8 cellular contexts compared by ENCODE assay signal in genomic region chr11:64305075-64305690, GRCh38.
DNase-seq lines count a peak whose midpoint lies in the region; ATAC-seq and TF ChIP-seq lines count a peak whose summit lies in the region.

Gene ESRRA (plus strand): TSS chr11:64305524. CDS start chr11:64307180, 1,656 bp downstream.

- H3K4me3 ChIP-seq in BLaER1 (peak within 1 kb of the TSS; percentile 86), choroid plexus epithelial cell (ENCODE audit: low read depth, low read length) (peak within 1 kb of the TSS; percentile 74)

- no peak for TF ChIP-seq CTCF in choroid plexus epithelial cell (conservative IDR thresholded peaks at IDR 0.05; ENCODE audit: low read depth, low read length)

- peaks cover 14% of the 10 kb centered on the region for H3K36me3 ChIP-seq in BLaER1

- ATAC-seq in GM19328 (IDR thresholded peaks at IDR 0.05; ENCODE audit: unreplicated experiment): peak; percentile 59
- ATAC-seq in HG03469 (IDR thresholded peaks at IDR 0.05; ENCODE audit: unreplicated experiment): peak; percentile 44

- peaks cover 19% of the 10 kb centered on the region for H3K27me3 ChIP-seq in BLaER1

- DNase-seq in NCI-H526 (lab: John Stamatoyannopoulos, UW) (peak; percentile 98 to 100), choroid plexus epithelial cell (ENCODE audit: low read depth) (peak; percentile 98), kidney tubule cell (ENCODE audit: low spot score) (peak; percentile 98)
- peak; percentile 100 for DNase-seq in activated CD4-positive, alpha-beta T cell treated with anti-CD3 and anti-CD28 coated beads for 4 hours
- peak; percentile 99 for DNase-seq in stimulated activated CD4-positive, alpha-beta T cell treated with anti-CD3 and anti-CD28 coated beads, Interleukin-1b, Interleukin-23, amount 100 ng/mL, for 1 hour (ENCODE audit: low read depth in 2 of 2)

- H3K27ac ChIP-seq in BLaER1: peak within 1 kb of the TSS; percentile 87

- peak within 1 kb of the TSS; percentile 99 for H3K4me2 ChIP-seq in BLaER1

- H4K20me1 ChIP-seq in BLaER1: peaks cover 28% of the 10 kb centered on the region

- peak within 1 kb of the TSS; percentile 88 for H3K9ac ChIP-seq in BLaER1

- peaks cover 37% of the 10 kb centered on the region for H3K4me1 ChIP-seq in BLaER1

- no peaks in the 10 kb centered on the region for H3K9me3 ChIP-seq in BLaER1

Comparison
In these comparisons a context has a peak if more than half of its experiments do, and no peak if none do; other contexts are left out.
1. Peak in every context shown above with its lines: DNase-seq, ATAC-seq, H3K4me3 ChIP-seq and H3K27ac ChIP-seq.